In the genomic region with DNA sequence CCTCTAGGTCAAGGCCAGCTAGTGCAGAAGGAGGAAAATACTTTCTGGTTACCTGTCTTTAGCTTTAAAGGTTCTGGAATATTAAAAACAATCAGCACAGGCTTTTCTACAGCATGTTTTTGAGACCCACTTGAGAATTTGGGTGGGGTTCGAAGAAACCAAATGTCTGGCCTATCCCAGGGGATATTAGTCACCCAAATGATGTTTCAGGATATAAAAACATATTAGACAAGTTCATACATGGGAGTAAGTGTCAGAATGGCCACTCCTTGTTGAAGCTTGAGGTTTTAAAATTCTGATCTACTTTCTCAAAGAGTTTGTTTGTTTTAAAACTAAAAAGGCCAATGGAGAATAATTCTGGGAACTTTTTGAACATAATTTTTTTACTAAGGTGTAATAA, we compare ENCODE assay signal across 30 cellular contexts.
DNase-seq lines count a peak whose midpoint lies in the region; ATAC-seq, FAIRE-seq and TF ChIP-seq lines count a peak whose summit lies in the region.
"Had no signal": no experiment of that assay in that cellular context is flagged by ENCODE, and none has a peak within 500 bp of the region (broad histone marks: within the 10 kb centered on the region; RNA-seq: fewer than 3 reads in every experiment).

No MANE protein-coding gene starts in this region.

- H3K4me1 ChIP-seq in skeletal muscle satellite cell (ENCODE audit: control insufficient read depth, insufficient read depth, low read length): peaks cover 18% of the 10 kb centered on the region
- H3K4me1 ChIP-seq: lower lobe of right lung, right atrium auricular region, upper lobe of left lung had no signal

- DNase-seq in HPDE6-E6E7 (ENCODE audit: extremely low spot score) (peak; percentile 75), bronchial epithelial cell (ENCODE audit: low read depth) (peak; percentile 97), fibroblast of mammary gland (ENCODE audit: low read depth) (peak; percentile 57), NCI-H69 (lab: John Stamatoyannopoulos, UW) (no peak), NCI-H2029 (lab: John Stamatoyannopoulos, UW) (no peak)
- DNase-seq: activated B cell treated with CpG ODN at 0.5 μM for 24 hours; activated naive CD4-positive, alpha-beta T cell treated with anti-CD3 and anti-CD28 coated beads for 36 hours; effector memory CD4-positive, alpha-beta T cell; GDM1; head of caudate nucleus; KG1; kidney glomerular epithelial cell; lower lobe of right lung; NCI-H1417; NCI-H345; NCI-H82; SHP77; stimulated activated CD4-positive, alpha-beta T cell treated with anti-CD3 and anti-CD28 coated beads, Interleukin-12 subunit alpha, Interleukin-12 subunit beta, amount 100 ng/mL, for 4 hours; stimulated activated CD4-positive, alpha-beta T cell treated with anti-CD3 and anti-CD28 coated beads, Interleukin-4, amount 100 ng/mL, for 24 hours; substantia nigra; SW 1271; T1000; upper lobe of left lung had no signal

- H3K4me3 ChIP-seq in bronchial epithelial cell (ENCODE audit: low read depth, low read length) (no peak overlapping the region), fibroblast of mammary gland (ENCODE audit: control insufficient read depth, low read depth, low read length) (no peak overlapping the region), skeletal muscle satellite cell (ENCODE audit: low read length) (no peak overlapping the region)
- H3K4me3 ChIP-seq: lower lobe of right lung, right atrium auricular region, upper lobe of left lung had no signal

- H3K9ac ChIP-seq in skeletal muscle satellite cell (ENCODE audit: low read depth, low read length): no peak overlapping the region

- no peaks in the 10 kb centered on the region for H3K27me3 ChIP-seq in bronchial epithelial cell (ENCODE audit: control insufficient read depth, insufficient read depth, low read length)
- H3K27me3 ChIP-seq in skeletal muscle satellite cell (ENCODE audit: control insufficient read depth, insufficient read depth, low read length): no peaks in the 10 kb centered on the region
- H3K27me3 ChIP-seq: right atrium auricular region, upper lobe of left lung had no signal

- no peak for FAIRE-seq in bronchial epithelial cell (lab: Jason Lieb, UNC)
- FAIRE-seq: colon, H54, HTR-8/SVneo had no signal

- no peaks in the 10 kb centered on the region for H3K36me3 ChIP-seq in bronchial epithelial cell (ENCODE audit: control insufficient read depth, insufficient read depth, low read length)
- no peaks in the 10 kb centered on the region for H3K36me3 ChIP-seq in skeletal muscle satellite cell (ENCODE audit: insufficient read depth, low read length)
- H3K36me3 ChIP-seq: lower lobe of right lung, right atrium auricular region, upper lobe of left lung had no signal

- H3K9me3 ChIP-seq in skeletal muscle satellite cell (replicated peaks; ENCODE audit: low read length): no peaks in the 10 kb centered on the region
- H3K9me3 ChIP-seq: lower lobe of right lung, right atrium auricular region, upper lobe of left lung had no signal

- TF ChIP-seq CTCF in bronchial epithelial cell (IDR thresholded peaks at IDR 0.05; ENCODE audit: insufficient read depth, low read length, severe bottlenecking): no peak
- TF ChIP-seq CTCF in fibroblast of mammary gland (conservative IDR thresholded peaks at IDR 0.05; ENCODE audit: control insufficient read depth, insufficient read depth, low read depth, low read length): no peak

- no peak for ATAC-seq in GM18520 (IDR thresholded peaks at IDR 0.05; ENCODE audit: unreplicated experiment)
- ATAC-seq: lower lobe of right lung; stimulated activated effector memory CD8-positive, alpha-beta T cell treated with anti-CD3 and anti-CD28 coated beads, Interleukin-12 subunit alpha, Interleukin-12 subunit beta, amount 100 ng/mL, for 72 hours had no signal

- peak overlapping the region; percentile 11 for H3K4me2 ChIP-seq in skeletal muscle satellite cell (ENCODE audit: low read length)

Comparison
In these comparisons a context has a peak if more than half of its experiments do, and no peak if none do; other contexts are left out.
1. DNase-seq: peak in HPDE6-E6E7 (single experiment), bronchial epithelial cell (single experiment) and fibroblast of mammary gland (single experiment); none in NCI-H69 (single experiment) and NCI-H2029 (single experiment).